9 cellular contexts compared by ENCODE assay signal in genomic region chr19:10096615-10096963, GRCh38. TPM values are rescaled to one million over a fixed set of nuclear protein-coding genes. Genes with fewer than 3 reads are reported as not detected.
DNase-seq lines count a peak whose midpoint lies in the region; ATAC-seq and TF ChIP-seq lines count a peak whose summit lies in the region.
"Had no signal": no experiment of that assay in that cellular context is flagged by ENCODE, and none has a peak within 500 bp of the region (broad histone marks: within the 10 kb centered on the region; RNA-seq: fewer than 3 reads in every experiment).

No MANE protein-coding gene starts in this region.

- CTCF ChIA-PET in activated CD4-positive, alpha-beta T cell treated with anti-CD3 and anti-CD28 coated beads, Interleukin-2, amount 10 ng/mL, durations not matched to agents 7 days and 5 days (lab: Charles Lee) = interaction anchor here (0.6 to 2.3 kb wide), 10 partner anchors 8 to 570 kb away, joined by 3 to 7 read pairs (median 4); partner anchors contain the start of gene P2RY11

- H3K27me3 ChIP-seq in iPS-20b (ENCODE audit: insufficient read depth, low read length) (peaks cover 29% of the 10 kb centered on the region), thoracic aorta (replicated peaks; ENCODE audit: insufficient read depth) (no peaks in the 10 kb centered on the region)

- H3K4me3 ChIP-seq in iPS-20b (ENCODE audit: low read length) (peak overlapping the region; percentile 60; the same call in 1 of the 2 replicates), thoracic aorta (peak overlapping the region; percentile 68)

- no peak for DNase-seq in activated CD4-positive, alpha-beta T cell treated with anti-CD3 and anti-CD28 coated beads, Interleukin-2, amount 10 ng/mL, durations not matched to agents 7 days and 5 days
- no peak for DNase-seq in activated CD4-positive, alpha-beta T cell treated with anti-CD3 and anti-CD28 coated beads, Interleukin-2, amount 50 U/mL, for 4 hours
- DNase-seq in activated naive CD8-positive, alpha-beta T cell treated with anti-CD3 and anti-CD28 coated beads for 36 hours = no peak
- DNase-seq in thoracic aorta (ENCODE audit: low spot score) (no peak), NCI-H1694 treated with DMSO at 0.1 percent for 48 hours (lab: John Stamatoyannopoulos, UW) (no peak), superior temporal gyrus (ENCODE audit: extremely low spot score) (no peak), T-helper 9 cell (no peak)

- H3K9me3 Mint-ChIP-seq in activated CD4-positive, alpha-beta T cell treated with anti-CD3 and anti-CD28 coated beads, Interleukin-2, amount 10 ng/mL, durations not matched to agents 7 days and 5 days = no peaks in the 10 kb centered on the region
- H3K9me3 Mint-ChIP-seq in activated naive CD8-positive, alpha-beta T cell treated with anti-CD3 and anti-CD28 coated beads for 36 hours = peaks cover 3% of the 10 kb centered on the region

- TF ChIP-seq CTCF in thoracic aorta (IDR thresholded peaks at IDR 0.05) = no peak

- H3K36me3 Mint-ChIP-seq in activated CD4-positive, alpha-beta T cell treated with anti-CD3 and anti-CD28 coated beads, Interleukin-2, amount 10 ng/mL, durations not matched to agents 7 days and 5 days (ENCODE audit: low read depth) = peaks cover 26% of the 10 kb centered on the region
- peaks cover 35% of the 10 kb centered on the region for H3K36me3 Mint-ChIP-seq in activated naive CD8-positive, alpha-beta T cell treated with anti-CD3 and anti-CD28 coated beads for 36 hours

- H3K4me1 ChIP-seq in iPS-20b (ENCODE audit: insufficient read depth, low read length) (no peaks in the 10 kb centered on the region), thoracic aorta (ENCODE audit: control insufficient read depth in 1 of 2, low read depth in 2 of 2) (peaks cover 0 to 15% of the 10 kb centered on the region in 2 donors)

- H3K27ac Mint-ChIP-seq in activated CD4-positive, alpha-beta T cell treated with anti-CD3 and anti-CD28 coated beads, Interleukin-2, amount 10 ng/mL, durations not matched to agents 7 days and 5 days = peak overlapping the region; percentile 81
- H3K27ac Mint-ChIP-seq in activated naive CD8-positive, alpha-beta T cell treated with anti-CD3 and anti-CD28 coated beads for 36 hours = peak overlapping the region; percentile 75

- peaks cover 39% of the 10 kb centered on the region for H3K4me1 Mint-ChIP-seq in activated CD4-positive, alpha-beta T cell treated with anti-CD3 and anti-CD28 coated beads, Interleukin-2, amount 10 ng/mL, durations not matched to agents 7 days and 5 days
- peaks cover 20% of the 10 kb centered on the region for H3K4me1 Mint-ChIP-seq in activated naive CD8-positive, alpha-beta T cell treated with anti-CD3 and anti-CD28 coated beads for 36 hours

- H3K4me3 Mint-ChIP-seq in activated CD4-positive, alpha-beta T cell treated with anti-CD3 and anti-CD28 coated beads, Interleukin-2, amount 10 ng/mL, durations not matched to agents 7 days and 5 days = peak overlapping the region; percentile 56
- peak overlapping the region; percentile 57 for H3K4me3 Mint-ChIP-seq in activated naive CD8-positive, alpha-beta T cell treated with anti-CD3 and anti-CD28 coated beads for 36 hours

- POLR2A ChIA-PET in activated CD4-positive, alpha-beta T cell treated with anti-CD3 and anti-CD28 coated beads, Interleukin-2, amount 10 ng/mL, durations not matched to agents 7 days and 5 days (lab: Charles Lee) = interaction anchor here (0.7 to 1.2 kb wide), 2 partner anchors 10 to 17 kb away, joined by 3 to 6 read pairs; partner anchors contain the start of gene PPAN

- peaks cover 1% of the 10 kb centered on the region for H3K27me3 Mint-ChIP-seq in activated CD4-positive, alpha-beta T cell treated with anti-CD3 and anti-CD28 coated beads, Interleukin-2, amount 10 ng/mL, durations not matched to agents 7 days and 5 days
- H3K27me3 Mint-ChIP-seq in activated naive CD8-positive, alpha-beta T cell treated with anti-CD3 and anti-CD28 coated beads for 36 hours = no peaks in the 10 kb centered on the region

- no peak overlapping the region for H3K27ac ChIP-seq in iPS-20b (ENCODE audit: low read length)
- H3K27ac ChIP-seq in thoracic aorta = peak overlapping the region in 1 of 2 donors; percentile 23

- peak overlapping the region; percentile 79; the same call in 1 of the 2 replicates for H3K9ac ChIP-seq in iPS-20b (ENCODE audit: low read depth, low read length)

- ATAC-seq in thoracic aorta (ENCODE audit: insufficient number of reproducible peaks, low FRiP score, low read depth) = no peak

- no peaks in the 10 kb centered on the region for H3K9me3 ChIP-seq in iPS-20b (ENCODE audit: insufficient read depth, low read depth, low read length)
- no peaks in the 10 kb centered on the region for H3K9me3 ChIP-seq in thoracic aorta

- H3K36me3 ChIP-seq in iPS-20b (ENCODE audit: insufficient read depth, low read depth, low read length) (no peaks in the 10 kb centered on the region), thoracic aorta (no peaks in the 10 kb centered on the region)

RNA-seq across cellular contexts. Expression of gene ANGPTL6, which starts 5.9 kb away (rescaled TPM):
- total RNA-seq in activated CD4-positive, alpha-beta T cell treated with anti-CD3 and anti-CD28 coated beads, Interleukin-2, amount 10 ng/mL, durations not matched to agents 7 days and 5 days = 1 to 10 TPM in 1 of 2 experiments, under 1 TPM in 1; 0.99 to 1.3 TPM
- total RNA-seq in activated naive CD8-positive, alpha-beta T cell treated with anti-CD3 and anti-CD28 coated beads for 36 hours = 1 to 10 TPM; 8.5 to 9.8 TPM
- not detected for total RNA-seq in thoracic aorta
- total RNA-seq: RPMI7951 had no signal

RNA-seq across cellular contexts. Expression of gene PPAN, which starts 9.6 kb away (rescaled TPM):
- 10 to 100 TPM; 77.8 to 77.9 TPM for total RNA-seq in activated CD4-positive, alpha-beta T cell treated with anti-CD3 and anti-CD28 coated beads, Interleukin-2, amount 10 ng/mL, durations not matched to agents 7 days and 5 days
- 100 to 1,000 TPM; 214 to 227 TPM for total RNA-seq in activated naive CD8-positive, alpha-beta T cell treated with anti-CD3 and anti-CD28 coated beads for 36 hours
- total RNA-seq in thoracic aorta = 10 to 100 TPM; 14.6 to 39.0 TPM

RNA-seq across cellular contexts. Expression of gene SHFL, which starts 10.5 kb away (rescaled TPM):
- 100 to 1,000 TPM; 100 to 108 TPM for total RNA-seq in activated CD4-positive, alpha-beta T cell treated with anti-CD3 and anti-CD28 coated beads, Interleukin-2, amount 10 ng/mL, durations not matched to agents 7 days and 5 days
- total RNA-seq in activated naive CD8-positive, alpha-beta T cell treated with anti-CD3 and anti-CD28 coated beads for 36 hours = 10 to 100 TPM; 46.8 to 47.0 TPM
- total RNA-seq in thoracic aorta = 10 to 100 TPM; 42.5 to 56.5 TPM

RNA-seq across cellular contexts. Expression of gene P2RY11, which starts 14.9 kb away (rescaled TPM):
- total RNA-seq in activated CD4-positive, alpha-beta T cell treated with anti-CD3 and anti-CD28 coated beads, Interleukin-2, amount 10 ng/mL, durations not matched to agents 7 days and 5 days = 10 to 100 TPM; 39.1 to 43.1 TPM
- total RNA-seq in activated naive CD8-positive, alpha-beta T cell treated with anti-CD3 and anti-CD28 coated beads for 36 hours = 10 to 100 TPM; 57.8 to 64.0 TPM
- total RNA-seq in thoracic aorta = 10 to 100 TPM in 1 of 2 donors, 1 to 10 TPM in 1; 4.5 to 11.6 TPM

RNA-seq across cellular contexts. Expression of gene EIF3G, which starts 23.1 kb away (rescaled TPM):
- 100 to 1,000 TPM; 228 to 230 TPM for total RNA-seq in activated CD4-positive, alpha-beta T cell treated with anti-CD3 and anti-CD28 coated beads, Interleukin-2, amount 10 ng/mL, durations not matched to agents 7 days and 5 days
- 100 to 1,000 TPM; 287 to 293 TPM for total RNA-seq in activated naive CD8-positive, alpha-beta T cell treated with anti-CD3 and anti-CD28 coated beads for 36 hours
- 100 to 1,000 TPM; 194 to 212 TPM for total RNA-seq in thoracic aorta

Comparison
In these comparisons a context has a peak if more than half of its experiments do, and no peak if none do; other contexts are left out.
1. RNA of gene ANGPTL6, which starts 5.9 kb away (total RNA-seq): 8.5 to 9.8 TPM in activated naive CD8-positive, alpha-beta T cell treated with anti-CD3 and anti-CD28 coated beads for 36 hours; 0.99 to 1.3 TPM in activated CD4-positive, alpha-beta T cell treated with anti-CD3 and anti-CD28 coated beads, Interleukin-2, amount 10 ng/mL, durations not matched to agents 7 days and 5 days and not detected in thoracic aorta; every median in the first group is over 4 times any median in the second.